ENCODE assay signal across 9 cellular contexts in the genomic region with DNA sequence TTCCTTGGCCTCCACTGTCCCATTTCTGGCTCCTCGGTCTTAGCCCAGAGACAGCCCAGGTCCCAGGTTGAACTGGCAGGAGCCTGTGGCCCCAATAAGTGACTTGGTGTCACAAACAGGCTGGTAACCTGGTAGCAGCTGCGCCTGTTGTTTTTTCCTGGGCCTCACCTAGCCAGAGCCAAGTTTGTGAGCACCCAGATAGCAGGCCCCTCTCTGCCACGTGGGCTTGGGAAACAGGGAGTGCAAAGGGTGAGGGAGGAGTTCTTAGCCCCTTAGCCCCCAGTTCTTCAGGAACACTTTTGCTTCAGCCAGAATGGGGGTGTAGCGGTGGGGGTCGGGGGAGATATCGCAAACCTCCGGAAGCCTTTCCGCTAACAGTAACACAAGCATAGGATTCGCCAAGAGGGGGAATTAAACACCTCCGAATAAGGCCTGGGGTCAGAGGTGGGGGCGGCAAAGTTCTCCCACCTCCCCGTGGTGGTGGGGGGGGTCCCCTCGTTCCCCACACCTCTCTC. TPM values are rescaled to one million over a fixed set of nuclear protein-coding genes. Genes with fewer than 3 reads are reported as not detected.
DNase-seq lines count a peak whose midpoint lies in the region; ATAC-seq and TF ChIP-seq lines count a peak whose summit lies in the region.
"Had no signal": no experiment of that assay in that cellular context is flagged by ENCODE, and none has a peak within 500 bp of the region (broad histone marks: within the 10 kb centered on the region; RNA-seq: fewer than 3 reads in every experiment).

No MANE protein-coding gene starts in this region.

- TF ChIP-seq CTCF in endothelial cell (IDR thresholded peaks at IDR 0.05; ENCODE audit: unreplicated experiment): no peak
- no peak for TF ChIP-seq CTCF in mucosa of descending colon (IDR thresholded peaks at IDR 0.05)
- TF ChIP-seq CTCF in upper lobe of right lung (IDR thresholded peaks at IDR 0.05): no peak

- no peak overlapping the region for H3K27ac Mint-ChIP-seq in activated T-cell treated with anti-CD3 and anti-CD28 coated beads, Interleukin-2, amount 50 U/mL, for 72 hours
- no peak overlapping the region for H3K27ac Mint-ChIP-seq in endothelial cell (ENCODE audit: unreplicated experiment)

- no peaks in the 10 kb centered on the region for H3K36me3 Mint-ChIP-seq in activated T-cell treated with anti-CD3 and anti-CD28 coated beads, Interleukin-2, amount 50 U/mL, for 72 hours (ENCODE audit: insufficient read depth in 2 of 2)
- no peaks in the 10 kb centered on the region for H3K36me3 Mint-ChIP-seq in activated T-cell treated with anti-CD3 and anti-CD28 coated beads, Interleukin-2, amount 50 U/mL, for 4 hours (ENCODE audit: insufficient read depth)
- no peaks in the 10 kb centered on the region for H3K36me3 Mint-ChIP-seq in endothelial cell (ENCODE audit: low read depth, unreplicated experiment)

- peak overlapping the region; percentile 18 to 27 for H3K4me3 Mint-ChIP-seq in activated T-cell treated with anti-CD3 and anti-CD28 coated beads, Interleukin-2, amount 50 U/mL, for 72 hours
- no peak overlapping the region for H3K4me3 Mint-ChIP-seq in activated T-cell treated with anti-CD3 and anti-CD28 coated beads, Interleukin-2, amount 50 U/mL, for 4 hours
- H3K4me3 Mint-ChIP-seq in endothelial cell (ENCODE audit: unreplicated experiment): peak overlapping the region; percentile 42

- H3K9me3 Mint-ChIP-seq in activated T-cell treated with anti-CD3 and anti-CD28 coated beads, Interleukin-2, amount 50 U/mL, for 72 hours: no peaks in the 10 kb centered on the region
- no peaks in the 10 kb centered on the region for H3K9me3 Mint-ChIP-seq in activated T-cell treated with anti-CD3 and anti-CD28 coated beads, Interleukin-2, amount 50 U/mL, for 4 hours
- H3K9me3 Mint-ChIP-seq in endothelial cell (ENCODE audit: unreplicated experiment): no peaks in the 10 kb centered on the region

- peaks cover 4% of the 10 kb centered on the region for H3K27me3 ChIP-seq in upper lobe of right lung

- no peak for ATAC-seq in activated T-cell treated with anti-CD3 and anti-CD28 coated beads, Interleukin-2, amount 50 U/mL, for 72 hours (replicated peaks in 1 of 2)
- no peak for ATAC-seq in activated T-cell treated with anti-CD3 and anti-CD28 coated beads, Interleukin-2, amount 50 U/mL, for 4 hours
- ATAC-seq in mucosa of descending colon (no peak), upper lobe of right lung (peak; percentile 7), GM18867 (IDR thresholded peaks at IDR 0.05; ENCODE audit: unreplicated experiment) (no peak), HG03520 (IDR thresholded peaks at IDR 0.05; ENCODE audit: unreplicated experiment) (no peak)

- H3K27ac ChIP-seq in upper lobe of right lung: peak overlapping the region; percentile 83

- DNase-seq in activated T-cell treated with anti-CD3 and anti-CD28 coated beads, Interleukin-2, amount 50 U/mL, for 72 hours: no peak
- DNase-seq in activated T-cell treated with anti-CD3 and anti-CD28 coated beads, Interleukin-2, amount 50 U/mL, for 4 hours: no peak
- DNase-seq in endothelial cell (ENCODE audit: low spot score): no peak
- DNase-seq in mucosa of descending colon: no peak
- no peak for DNase-seq in upper lobe of right lung
- DNase-seq in activated CD4-positive, CD25-positive, alpha-beta regulatory T cell (lab: John Stamatoyannopoulos, UW): no peak
- DNase-seq: hypothalamus had no signal

- peak overlapping the region; percentile 54 for H3K4me3 ChIP-seq in mucosa of descending colon
- H3K4me3 ChIP-seq in upper lobe of right lung: peak overlapping the region; percentile 57

- H3K4me1 Mint-ChIP-seq in activated T-cell treated with anti-CD3 and anti-CD28 coated beads, Interleukin-2, amount 50 U/mL, for 72 hours (ENCODE audit: low read depth): peaks cover 12% of the 10 kb centered on the region
- H3K4me1 Mint-ChIP-seq in activated T-cell treated with anti-CD3 and anti-CD28 coated beads, Interleukin-2, amount 50 U/mL, for 4 hours (ENCODE audit: low read depth): peaks cover 10% of the 10 kb centered on the region
- peaks cover 24% of the 10 kb centered on the region for H3K4me1 Mint-ChIP-seq in endothelial cell (ENCODE audit: unreplicated experiment)

- H3K4me1 ChIP-seq in mucosa of descending colon (ENCODE audit: low read depth): peaks cover 34% of the 10 kb centered on the region
- H3K4me1 ChIP-seq in upper lobe of right lung: peaks cover 16% of the 10 kb centered on the region

- intact Hi-C loops in mucosa of descending colon (cut with DNase I, micrococcal nuclease) (no loop called here), upper lobe of right lung (cut with DNase I) (no loop called here)

- H3K9me3 ChIP-seq in mucosa of descending colon: no peaks in the 10 kb centered on the region
- no peaks in the 10 kb centered on the region for H3K9me3 ChIP-seq in upper lobe of right lung

- H3K36me3 ChIP-seq in mucosa of descending colon (ENCODE audit: low read depth): no peaks in the 10 kb centered on the region
- no peaks in the 10 kb centered on the region for H3K36me3 ChIP-seq in upper lobe of right lung

- peaks cover 40% of the 10 kb centered on the region for H3K27me3 Mint-ChIP-seq in activated T-cell treated with anti-CD3 and anti-CD28 coated beads, Interleukin-2, amount 50 U/mL, for 72 hours (ENCODE audit: low read depth)
- H3K27me3 Mint-ChIP-seq in activated T-cell treated with anti-CD3 and anti-CD28 coated beads, Interleukin-2, amount 50 U/mL, for 4 hours (ENCODE audit: low read depth): peaks cover 37% of the 10 kb centered on the region
- H3K27me3 Mint-ChIP-seq in endothelial cell (ENCODE audit: unreplicated experiment): peaks cover 10% of the 10 kb centered on the region

RNA-seq across cellular contexts. Expression of a gene that starts 0.8 kb away (rescaled TPM):
- under 1 TPM; 0.26 to 0.65 TPM for total RNA-seq in activated T-cell treated with anti-CD3 and anti-CD28 coated beads, Interleukin-2, amount 50 U/mL, for 72 hours
- under 1 TPM; 0.11 to 0.30 (median 0.29) TPM for total RNA-seq in activated T-cell treated with anti-CD3 and anti-CD28 coated beads, Interleukin-2, amount 50 U/mL, for 4 hours
- 0.87 TPM for total RNA-seq in endothelial cell (ENCODE audit: unreplicated experiment)
- total RNA-seq in mucosa of descending colon: 10 to 100 TPM; 22.2 to 67.6 (median 57.6) TPM
- total RNA-seq in upper lobe of right lung: 11.5 TPM

RNA-seq across cellular contexts. Expression of a gene that starts 31.5 kb away (rescaled TPM):
- total RNA-seq in activated T-cell treated with anti-CD3 and anti-CD28 coated beads, Interleukin-2, amount 50 U/mL, for 72 hours: under 1 TPM; 0.14 to 0.21 TPM
- not detected for total RNA-seq in activated T-cell treated with anti-CD3 and anti-CD28 coated beads, Interleukin-2, amount 50 U/mL, for 4 hours
- total RNA-seq in endothelial cell (ENCODE audit: unreplicated experiment): 0.62 TPM
- not detected for total RNA-seq in mucosa of descending colon
- not detected for total RNA-seq in upper lobe of right lung

RNA-seq across cellular contexts. Expression of a gene that starts 53.1 kb away (rescaled TPM):
- total RNA-seq in activated T-cell treated with anti-CD3 and anti-CD28 coated beads, Interleukin-2, amount 50 U/mL, for 72 hours: 1 to 10 TPM; 4.8 to 6.5 TPM
- 1 to 10 TPM in 2 of 3 donors, under 1 TPM in 1; 0.47 to 1.8 (median 1.2) TPM for total RNA-seq in activated T-cell treated with anti-CD3 and anti-CD28 coated beads, Interleukin-2, amount 50 U/mL, for 4 hours
- 0.64 TPM for total RNA-seq in endothelial cell (ENCODE audit: unreplicated experiment)
- total RNA-seq in mucosa of descending colon: 1 to 10 TPM in 1 of 3 donors, under 1 TPM in 2; 0.81 to 3.1 (median 0.99) TPM
- total RNA-seq in upper lobe of right lung: 0.84 TPM
